In the genomic region with DNA sequence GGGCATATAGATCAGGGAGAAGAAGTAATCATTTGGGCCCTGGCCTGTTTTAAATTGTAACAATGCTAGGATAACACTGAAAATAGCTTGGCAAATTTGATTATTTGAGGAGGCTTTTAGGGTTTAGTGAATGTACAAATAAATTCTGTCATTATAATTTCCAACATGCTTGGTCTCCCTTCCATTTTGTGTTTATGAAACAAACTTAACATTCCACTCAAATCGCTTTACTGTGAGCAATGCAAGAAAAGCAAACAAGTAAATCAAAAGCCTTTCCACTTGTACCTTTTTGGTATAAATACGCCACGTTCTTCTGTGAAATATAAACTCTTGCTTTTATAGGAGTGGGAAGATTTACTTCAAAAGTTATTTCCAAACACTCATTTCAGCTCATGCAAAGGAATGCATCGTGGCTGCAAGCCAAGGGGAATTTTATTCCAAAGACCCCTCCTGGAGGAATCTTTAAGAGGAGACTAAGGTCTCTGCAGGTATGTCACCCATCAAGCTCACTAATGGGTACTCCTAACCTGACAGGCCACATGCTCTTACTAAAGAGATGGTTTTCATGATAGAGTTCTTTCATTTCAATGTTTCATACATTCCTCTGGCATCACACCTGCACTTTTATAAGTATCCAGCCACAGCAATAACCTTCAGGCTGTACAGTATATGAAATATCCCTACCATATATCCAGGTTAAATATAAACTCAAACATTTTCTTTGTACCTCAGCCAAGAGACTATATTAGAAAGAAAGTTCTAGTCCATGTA, we compare ENCODE assay signal across 2 cellular contexts.
TF ChIP-seq lines count a peak whose summit lies in the region.

No MANE protein-coding gene starts in this region.

TF ChIP-seq in A549, 52 proteins besides CTCF, POLR2A, EP300 and RAD21:
- TF ChIP-seq SMC3 (IDR thresholded peaks at IDR 0.05) (no peak), ZC3H11A (IDR thresholded peaks at IDR 0.05) (no peak), EHF (CRISPR knock-in tag; IDR thresholded peaks at IDR 0.05) (no peak), PBX3 (IDR thresholded peaks at IDR 0.05) (no peak), TP53 (CRISPR knock-in tag; IDR thresholded peaks at IDR 0.05) (no peak), HDAC2 (IDR thresholded peaks at IDR 0.05) (no peak), ESRRA (IDR thresholded peaks at IDR 0.05; ENCODE audit: borderline replicate concordance, low read length) (no peak), TFCP2L1 (CRISPR knock-in tag; IDR thresholded peaks at IDR 0.05) (no peak), HOXB13 (CRISPR knock-in tag; IDR thresholded peaks at IDR 0.05; ENCODE audit: low read depth) (no peak), KDM5A (IDR thresholded peaks at IDR 0.05) (no peak), HMGXB4 (CRISPR knock-in tag; IDR thresholded peaks at IDR 0.05; ENCODE audit: borderline replicate concordance) (no peak), HOXA7 (CRISPR knock-in tag; IDR thresholded peaks at IDR 0.05) (no peak), CEBPB (IDR thresholded peaks at IDR 0.05) (no peak), MYC (IDR thresholded peaks at IDR 0.05; ENCODE audit: borderline replicate concordance, low read length) (no peak), CHD2 (IDR thresholded peaks at IDR 0.05; ENCODE audit: low read length, partially characterized antibody) (no peak)
- TF ChIP-seq, protein P1, sequence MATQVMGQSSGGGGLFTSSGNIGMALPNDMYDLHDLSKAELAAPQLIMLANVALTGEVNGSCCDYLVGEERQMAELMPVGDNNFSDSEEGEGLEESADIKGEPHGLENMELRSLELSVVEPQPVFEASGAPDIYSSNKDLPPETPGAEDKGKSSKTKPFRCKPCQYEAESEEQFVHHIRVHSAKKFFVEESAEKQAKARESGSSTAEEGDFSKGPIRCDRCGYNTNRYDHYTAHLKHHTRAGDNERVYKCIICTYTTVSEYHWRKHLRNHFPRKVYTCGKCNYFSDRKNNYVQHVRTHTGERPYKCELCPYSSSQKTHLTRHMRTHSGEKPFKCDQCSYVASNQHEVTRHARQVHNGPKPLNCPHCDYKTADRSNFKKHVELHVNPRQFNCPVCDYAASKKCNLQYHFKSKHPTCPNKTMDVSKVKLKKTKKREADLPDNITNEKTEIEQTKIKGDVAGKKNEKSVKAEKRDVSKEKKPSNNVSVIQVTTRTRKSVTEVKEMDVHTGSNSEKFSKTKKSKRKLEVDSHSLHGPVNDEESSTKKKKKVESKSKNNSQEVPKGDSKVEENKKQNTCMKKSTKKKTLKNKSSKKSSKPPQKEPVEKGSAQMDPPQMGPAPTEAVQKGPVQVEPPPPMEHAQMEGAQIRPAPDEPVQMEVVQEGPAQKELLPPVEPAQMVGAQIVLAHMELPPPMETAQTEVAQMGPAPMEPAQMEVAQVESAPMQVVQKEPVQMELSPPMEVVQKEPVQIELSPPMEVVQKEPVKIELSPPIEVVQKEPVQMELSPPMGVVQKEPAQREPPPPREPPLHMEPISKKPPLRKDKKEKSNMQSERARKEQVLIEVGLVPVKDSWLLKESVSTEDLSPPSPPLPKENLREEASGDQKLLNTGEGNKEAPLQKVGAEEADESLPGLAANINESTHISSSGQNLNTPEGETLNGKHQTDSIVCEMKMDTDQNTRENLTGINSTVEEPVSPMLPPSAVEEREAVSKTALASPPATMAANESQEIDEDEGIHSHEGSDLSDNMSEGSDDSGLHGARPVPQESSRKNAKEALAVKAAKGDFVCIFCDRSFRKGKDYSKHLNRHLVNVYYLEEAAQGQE (IDR thresholded peaks at IDR 0.05), result no peak

TF ChIP-seq in IMR-90, 13 proteins besides CTCF, POLR2A, EP300 and RAD21:
- TF ChIP-seq ELK1 (IDR thresholded peaks at IDR 0.05; ENCODE audit: borderline replicate concordance, low read depth, low read length), result no peak
- no peak for TF ChIP-seq RFX5 (IDR thresholded peaks at IDR 0.05; ENCODE audit: low read depth, low read length)
- no peak for TF ChIP-seq MAFK (IDR thresholded peaks at IDR 0.05; ENCODE audit: low read depth, low read length)
- TF ChIP-seq NFE2L2 (IDR thresholded peaks at IDR 0.05; ENCODE audit: low read depth, low read length), result no peak
- TF ChIP-seq SMC3 (IDR thresholded peaks at IDR 0.05; ENCODE audit: low read depth, low read length), result no peak
- TF ChIP-seq CEBPB (IDR thresholded peaks at IDR 0.05; ENCODE audit: low read depth, low read length), result no peak
- no peak for TF ChIP-seq CHD1 (IDR thresholded peaks at IDR 0.05; ENCODE audit: low read depth, low read length)
- TF ChIP-seq FOS (IDR thresholded peaks at IDR 0.05; ENCODE audit: low read depth, low read length), result no peak
- TF ChIP-seq BHLHE40 (IDR thresholded peaks at IDR 0.05; ENCODE audit: low read depth, low read length), result no peak
- TF ChIP-seq MAZ (IDR thresholded peaks at IDR 0.05; ENCODE audit: borderline replicate concordance, low read depth, low read length), result no peak
- TF ChIP-seq MXI1 (IDR thresholded peaks at IDR 0.05; ENCODE audit: borderline replicate concordance, low read depth, low read length), result no peak
- no peak for TF ChIP-seq USF2 (IDR thresholded peaks at IDR 0.05; ENCODE audit: low read depth, low read length)
- TF ChIP-seq RCOR1 (IDR thresholded peaks at IDR 0.05; ENCODE audit: insufficient replicate concordance, low read length), result no peak
